ENCODE assay signal across 31 cellular contexts in the genomic region with DNA sequence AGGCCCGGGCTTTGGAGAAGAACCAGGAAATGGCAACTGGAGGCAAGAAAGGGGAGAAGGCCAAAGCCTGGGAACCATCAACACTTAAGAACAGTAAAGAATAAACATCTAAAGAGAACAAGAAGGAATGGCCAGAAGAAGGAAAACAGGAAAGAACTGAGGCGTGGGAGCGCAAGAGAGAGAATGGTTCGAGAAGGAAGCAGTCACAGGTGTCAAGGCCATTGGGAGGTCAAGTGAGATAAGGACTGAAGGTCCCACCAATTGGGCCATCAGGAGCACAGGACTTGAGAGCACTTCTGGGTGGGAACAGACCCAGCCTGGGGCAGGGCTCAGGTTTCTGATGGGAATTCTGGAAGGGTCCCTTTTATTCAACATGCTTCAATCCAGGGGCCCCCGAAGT. TPM values are rescaled to one million over a fixed set of nuclear protein-coding genes. Genes with fewer than 3 reads are reported as not detected.
"Had no signal": no experiment of that assay in that cellular context is flagged by ENCODE, and none has a peak within 500 bp of the region (broad histone marks: within the 10 kb centered on the region; RNA-seq: fewer than 3 reads in every experiment).

No MANE protein-coding gene starts in this region.

- H3K9me3 ChIP-seq: gastroesophageal sphincter, testis, transverse colon had no signal

- H2AFZ ChIP-seq: hepatocyte had no signal

- ATAC-seq: activated CD8-positive, alpha-beta memory T cell treated with anti-CD3 and anti-CD28 coated beads, Interleukin-2, amount 10 ng/mL, durations not matched to agents 7 days and 5 days; activated CD8-positive, alpha-beta T cell treated with anti-CD3 and anti-CD28 coated beads, Interleukin-2, amount 10 ng/mL, durations not matched to agents 7 days and 5 days; gastroesophageal sphincter; left cardiac atrium; left ventricle myocardium superior; naive thymus-derived CD8-positive, alpha-beta T cell; stimulated activated effector memory CD8-positive, alpha-beta T cell treated with anti-CD3 and anti-CD28 coated beads, Interleukin-12 subunit alpha, Interleukin-12 subunit beta, amount 100 ng/mL, for 72 hours had no signal

- H3K36me3 ChIP-seq: gastroesophageal sphincter, transverse colon had no signal

- H3K27me3 ChIP-seq: gastroesophageal sphincter, hepatocyte, testis, transverse colon had no signal

- DNase-seq: activated B cell treated with CpG ODN at 0.5 μM for 24 hours; activated CD4-positive, alpha-beta T cell treated with anti-CD3 and anti-CD28 coated beads, Interleukin-2, amount 50 U/mL, for 1 hour; activated CD8-positive, alpha-beta memory T cell treated with anti-CD3 and anti-CD28 coated beads, Interleukin-2, amount 10 ng/mL, durations not matched to agents 7 days and 5 days; activated CD8-positive, alpha-beta T cell treated with anti-CD3 and anti-CD28 coated beads, Interleukin-2, amount 10 ng/mL, durations not matched to agents 7 days and 5 days; activated naive CD4-positive, alpha-beta T cell treated with Interleukin-2 at 50 U/mL for 16 hours; activated T-cell treated with anti-CD3 and anti-CD28 coated beads, Interleukin-2, amount 50 U/mL, for 48 hours; anterior cingulate cortex; effector CD8-positive, alpha-beta T cell; erythroblast; left cardiac atrium; left ventricle myocardium superior; mammary epithelial cell; midbrain; naive thymus-derived CD8-positive, alpha-beta T cell; retina; small intestine; stimulated activated CD4-positive, alpha-beta T cell treated with anti-CD3 and anti-CD28 coated beads, Interleukin-4, amount 100 ng/mL, for 24 hours; T-helper 2 cell; testis; transverse colon had no signal

- H3K4me2 ChIP-seq: hepatocyte had no signal

- FAIRE-seq: bronchial epithelial cell, endometrium, keratinocyte, small intestine had no signal

- H3K79me2 ChIP-seq: hepatocyte had no signal

- H3K4me3 ChIP-seq: gastroesophageal sphincter, hepatocyte, testis, transverse colon had no signal

RNA-seq across cellular contexts. Expression of a gene that starts 0.7 kb away (rescaled TPM):
- total RNA-seq: activated B cell treated with CpG ODN at 0.5 μM for 24 hours; activated CD8-positive, alpha-beta memory T cell treated with anti-CD3 and anti-CD28 coated beads, Interleukin-2, amount 10 ng/mL, durations not matched to agents 7 days and 5 days; activated CD8-positive, alpha-beta T cell treated with anti-CD3 and anti-CD28 coated beads, Interleukin-2, amount 10 ng/mL, durations not matched to agents 7 days and 5 days; bronchial epithelial cell; dermis microvascular lymphatic vessel endothelial cell; fibroblast of lung; fibroblast of villous mesenchyme; gastroesophageal sphincter; hepatocyte; left cardiac atrium; left ventricle myocardium superior; mammary epithelial cell; naive thymus-derived CD8-positive, alpha-beta T cell; osteocyte; testis; transverse colon had no signal
- polyA plus RNA-seq: fibroblast of lung; hepatocyte; keratinocyte; mammary epithelial cell; naive thymus-derived CD8-positive, alpha-beta T cell; urinary bladder had no signal
